In the genomic region with DNA sequence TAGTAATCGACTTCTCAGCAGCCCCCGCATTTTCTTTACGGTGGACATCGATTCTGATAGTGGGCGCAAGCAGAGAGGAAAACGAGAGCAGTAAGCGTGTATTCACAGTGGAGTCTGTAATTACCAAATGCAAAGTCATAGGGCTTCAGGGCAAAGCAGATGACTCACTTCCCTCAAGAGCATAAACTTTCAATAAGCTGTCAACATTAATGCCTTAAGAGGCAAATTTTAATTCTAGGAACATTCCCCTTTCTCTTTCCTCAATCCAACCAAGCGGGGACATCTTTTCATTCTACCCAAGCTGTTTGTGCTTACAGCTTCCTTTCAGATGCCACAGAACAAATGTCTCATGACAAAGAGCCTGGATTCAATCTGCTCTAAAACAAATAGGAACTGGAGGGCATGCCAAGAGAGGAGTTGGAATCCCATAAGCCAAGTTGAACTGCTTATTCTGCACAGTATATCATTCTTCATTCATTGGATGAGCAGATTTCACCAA, we compare ENCODE assay signal across 10 cellular contexts. TPM values are rescaled to one million over a fixed set of nuclear protein-coding genes. Genes with fewer than 3 reads are reported as not detected.
DNase-seq lines count a peak whose midpoint lies in the region; FAIRE-seq and TF ChIP-seq lines count a peak whose summit lies in the region.
"Had no signal": no experiment of that assay in that cellular context is flagged by ENCODE, and none has a peak within 500 bp of the region (broad histone marks: within the 10 kb centered on the region; RNA-seq: fewer than 3 reads in every experiment).

No MANE protein-coding gene starts in this region.

- no peaks in the 10 kb centered on the region for H3K9me3 Mint-ChIP-seq in T-helper 2 cell treated with Interferon-gamma antibody and Interleukin-4, amounts not matched to agents 5 μg/mL and 100 μg/mL, for 36 hours
- H3K9me3 Mint-ChIP-seq: neural progenitor cell had no signal

- H3K36me3 Mint-ChIP-seq in T-helper 2 cell treated with Interferon-gamma antibody and Interleukin-4, amounts not matched to agents 5 μg/mL and 100 μg/mL, for 36 hours (ENCODE audit: low read depth), result peaks cover 25% of the 10 kb centered on the region

- TF ChIP-seq CTCF in kidney (IDR thresholded peaks at IDR 0.05; ENCODE audit: borderline replicate concordance, extremely low read depth, insufficient read depth), result no peak

- no peak overlapping the region for H3K9ac ChIP-seq in kidney (ENCODE audit: low read length in 2 of 2)
- H3K9ac ChIP-seq: KMS-11, neural progenitor cell had no signal

- peaks cover 28% of the 10 kb centered on the region for H3K4me1 Mint-ChIP-seq in T-helper 2 cell treated with Interferon-gamma antibody and Interleukin-4, amounts not matched to agents 5 μg/mL and 100 μg/mL, for 36 hours (ENCODE audit: low read depth)

- peak; percentile 25 for DNase-seq in ACHN
- peak; percentile 98 for DNase-seq in H4 (ENCODE audit: low spot score)
- peak; percentile 22 for DNase-seq in T-helper 2 cell treated with Interferon-gamma antibody and Interleukin-4, amounts not matched to agents 5 μg/mL and 100 μg/mL, for 36 hours (ENCODE audit: low spot score)
- DNase-seq in globus pallidus (ENCODE audit: low spot score), result peak; percentile 3
- DNase-seq in COLO668 (lab: John Stamatoyannopoulos, UW; ENCODE audit: unreplicated experiment), result no peak
- DNase-seq in germinal center (ENCODE audit: low spot score), result no peak
- DNase-seq in kidney, result no peak
- DNase-seq in head of caudate nucleus, result no peak

- H3K4me1 ChIP-seq in kidney (ENCODE audit: control insufficient read depth in 1 of 2, insufficient read depth in 1 of 2, low read depth in 1 of 2, low read length in 2 of 2), result no peaks in the 10 kb centered on the region

- H3K9me3 ChIP-seq in kidney (ENCODE audit: control insufficient read depth in 1 of 2, low read length in 2 of 2), result no peaks in the 10 kb centered on the region

- H3K27ac ChIP-seq in kidney (ENCODE audit: low read depth in 2 of 2, low read length in 2 of 2), result no peak overlapping the region
- H3K27ac ChIP-seq: KMS-11, neural progenitor cell had no signal

- intact Hi-C loops in kidney (cut with DNase I), result no loop called here
- intact Hi-C loops in head of caudate nucleus (cut with DNase I), result no loop called here

- H3K27ac Mint-ChIP-seq in T-helper 2 cell treated with Interferon-gamma antibody and Interleukin-4, amounts not matched to agents 5 μg/mL and 100 μg/mL, for 36 hours, result peak overlapping the region; percentile 77
- H3K27ac Mint-ChIP-seq: neural progenitor cell had no signal

- no peaks in the 10 kb centered on the region for H3K36me3 ChIP-seq in kidney (ENCODE audit: control insufficient read depth in 1 of 2, insufficient read depth in 2 of 2, low read length in 2 of 2)

- in situ Hi-C loops in ACHN (cut with HindIII; ENCODE audit: low pct_ligation_motif_present, low pct_unique_long_range_greater_than_20kb, low sequenced_read_pairs), result no loop called here

- no peaks in the 10 kb centered on the region for H3K27me3 Mint-ChIP-seq in T-helper 2 cell treated with Interferon-gamma antibody and Interleukin-4, amounts not matched to agents 5 μg/mL and 100 μg/mL, for 36 hours (ENCODE audit: low read depth)

- peak overlapping the region; percentile 70 for H3K4me3 Mint-ChIP-seq in T-helper 2 cell treated with Interferon-gamma antibody and Interleukin-4, amounts not matched to agents 5 μg/mL and 100 μg/mL, for 36 hours
- H3K4me3 Mint-ChIP-seq: neural progenitor cell had no signal

- H3K4me3 ChIP-seq in kidney (ENCODE audit: low read length in 2 of 2), result no peak overlapping the region
- H3K4me3 ChIP-seq: neural progenitor cell had no signal

- no peak for FAIRE-seq in kidney (lab: Jason Lieb, UNC)

RNA-seq across cellular contexts. Expression of gene MALSU1, which starts 48.6 kb away (rescaled TPM):
- 158 and 178 TPM in 2 replicates for total RNA-seq in H4 (2014; rRNA removed; shearing (Covaris generic))
- total RNA-seq in kidney, result 40.3 TPM
- 94.9 TPM for polyA plus RNA-seq in kidney (ENCODE audit: insufficient read depth, low read depth, low replicate concordance)

Comparison
In these comparisons a context has a peak if more than half of its experiments do, and no peak if none do; other contexts are left out.
1. DNase-seq: peak in ACHN (single experiment), H4 (single experiment), T-helper 2 cell treated with Interferon-gamma antibody and Interleukin-4, amounts not matched to agents 5 μg/mL and 100 μg/mL, for 36 hours (single experiment) and globus pallidus (single experiment); none in COLO668 (single experiment), germinal center (single experiment), kidney (single experiment) and head of caudate nucleus (0 of 42).